21 cellular contexts compared by ENCODE assay signal in the genomic region with DNA sequence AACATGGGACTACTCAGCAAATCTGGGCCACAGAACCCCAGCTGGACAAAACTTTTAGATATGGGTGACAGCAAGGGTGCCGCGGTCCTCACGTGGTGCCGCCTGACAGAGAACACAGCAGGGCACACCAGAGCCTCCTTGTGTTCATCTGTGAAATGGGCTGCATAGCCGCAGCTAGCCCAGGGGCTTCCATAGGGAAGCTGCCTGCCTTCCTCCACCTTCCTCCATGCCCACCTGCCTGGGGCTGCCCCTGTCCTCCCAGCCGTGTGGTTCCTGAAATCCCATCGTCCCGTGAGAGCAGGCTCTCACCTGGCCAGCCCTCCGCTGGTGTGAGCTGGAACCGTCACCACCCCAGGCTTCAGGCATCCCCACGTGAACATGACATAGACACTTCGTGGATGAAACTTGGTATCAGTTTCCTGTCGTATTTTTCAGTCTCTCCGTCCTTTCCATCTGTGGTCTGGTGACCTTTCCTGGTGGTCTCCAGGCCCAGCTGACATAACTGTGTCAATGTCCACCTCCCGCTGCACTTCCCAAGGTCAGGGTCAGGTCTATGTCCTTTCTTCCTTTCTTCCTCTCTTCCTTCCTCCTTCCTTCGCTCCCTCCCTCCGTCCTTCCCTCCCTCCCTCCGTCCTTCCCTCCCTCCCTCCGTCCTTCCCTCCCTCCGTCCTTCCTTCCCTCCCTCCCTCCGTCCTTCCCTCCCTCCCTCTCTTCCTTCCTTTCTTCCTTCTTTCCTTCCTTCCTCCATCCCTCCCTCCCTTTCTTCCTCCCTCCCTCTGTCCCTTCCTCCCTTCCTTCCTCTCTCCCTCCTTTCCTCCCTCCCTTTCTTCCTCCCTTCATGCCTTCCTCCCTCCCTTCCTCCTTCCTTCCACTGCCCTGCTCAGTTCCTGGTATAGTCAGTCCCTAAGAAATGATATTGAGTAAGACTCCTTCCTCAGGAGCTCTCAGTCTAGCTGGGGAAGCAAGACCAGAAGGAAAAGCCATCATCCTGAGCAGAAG.
"Had no signal": no experiment of that assay in that cellular context is flagged by ENCODE, and none has a peak within 500 bp of the region (broad histone marks: within the 10 kb centered on the region; RNA-seq: fewer than 3 reads in every experiment).

No MANE protein-coding gene starts in this region.

- H3K27ac Mint-ChIP-seq: activated CD4-positive, alpha-beta memory T cell treated with anti-CD3 and anti-CD28 coated beads, Interleukin-2, amount 10 ng/mL, durations not matched to agents 7 days and 5 days; activated CD4-positive, alpha-beta T cell treated with anti-CD3 and anti-CD28 coated beads, Interleukin-2, amount 10 ng/mL, durations not matched to agents 24 days and 14 days; activated naive CD4-positive, alpha-beta T cell treated with anti-CD3 and anti-CD28 coated beads, Interleukin-2, amount 10 ng/mL, durations not matched to agents 7 days and 5 days; stimulated activated naive B cell treated with anti-CD40 and anti-IgM and Interleukin-4, amounts not matched to agents 10 μg/mL and 1 μg/mL and 100 μg/mL, for 72 hours had no signal

- H3K4me3 ChIP-seq: cardiac muscle cell, lower lobe of right lung, mucosa of descending colon, sigmoid colon, smooth muscle cell, testis, vagina had no signal

- H3K4me3 Mint-ChIP-seq: activated CD4-positive, alpha-beta memory T cell treated with anti-CD3 and anti-CD28 coated beads, Interleukin-2, amount 10 ng/mL, durations not matched to agents 7 days and 5 days; activated CD4-positive, alpha-beta T cell treated with anti-CD3 and anti-CD28 coated beads, Interleukin-2, amount 10 ng/mL, durations not matched to agents 24 days and 14 days; activated naive CD4-positive, alpha-beta T cell treated with anti-CD3 and anti-CD28 coated beads, Interleukin-2, amount 10 ng/mL, durations not matched to agents 7 days and 5 days; stimulated activated naive B cell treated with anti-CD40 and anti-IgM and Interleukin-4, amounts not matched to agents 10 μg/mL and 1 μg/mL and 100 μg/mL, for 72 hours had no signal

- H3K4me1 Mint-ChIP-seq: activated CD4-positive, alpha-beta memory T cell treated with anti-CD3 and anti-CD28 coated beads, Interleukin-2, amount 10 ng/mL, durations not matched to agents 7 days and 5 days; activated CD4-positive, alpha-beta T cell treated with anti-CD3 and anti-CD28 coated beads, Interleukin-2, amount 10 ng/mL, durations not matched to agents 24 days and 14 days; activated naive CD4-positive, alpha-beta T cell treated with anti-CD3 and anti-CD28 coated beads, Interleukin-2, amount 10 ng/mL, durations not matched to agents 7 days and 5 days; stimulated activated naive B cell treated with anti-CD40 and anti-IgM and Interleukin-4, amounts not matched to agents 10 μg/mL and 1 μg/mL and 100 μg/mL, for 72 hours had no signal

- FAIRE-seq: endometrium, kidney had no signal

- H3K4me1 ChIP-seq: lower lobe of right lung, vagina had no signal

- H3K9me3 ChIP-seq: lower lobe of right lung, mucosa of descending colon, sigmoid colon, testis, vagina had no signal

- H3K36me3 ChIP-seq: cardiac muscle cell, lower lobe of right lung, sigmoid colon, vagina had no signal

- H3K9me3 Mint-ChIP-seq: activated CD4-positive, alpha-beta memory T cell treated with anti-CD3 and anti-CD28 coated beads, Interleukin-2, amount 10 ng/mL, durations not matched to agents 7 days and 5 days; activated CD4-positive, alpha-beta T cell treated with anti-CD3 and anti-CD28 coated beads, Interleukin-2, amount 10 ng/mL, durations not matched to agents 24 days and 14 days; activated naive CD4-positive, alpha-beta T cell treated with anti-CD3 and anti-CD28 coated beads, Interleukin-2, amount 10 ng/mL, durations not matched to agents 7 days and 5 days; stimulated activated naive B cell treated with anti-CD40 and anti-IgM and Interleukin-4, amounts not matched to agents 10 μg/mL and 1 μg/mL and 100 μg/mL, for 72 hours had no signal

- DNase-seq: activated CD4-positive, alpha-beta memory T cell treated with anti-CD3 and anti-CD28 coated beads, Interleukin-2, amount 10 ng/mL, durations not matched to agents 7 days and 5 days; activated CD4-positive, alpha-beta T cell treated with anti-CD3 and anti-CD28 coated beads, Interleukin-2, amount 10 ng/mL, durations not matched to agents 24 days and 14 days; activated effector memory CD4-positive, alpha-beta T cell treated with anti-CD3 and anti-CD28 coated beads, Interleukin-2, amount 50 U/mL, for 16 hours; activated T-cell treated with anti-CD3 and anti-CD28 coated beads for 4 hours; amygdala; cortex of kidney; kidney; lower lobe of right lung; occipital lobe; sigmoid colon; stimulated activated CD4-positive, alpha-beta T cell treated with anti-CD3 and anti-CD28 coated beads, Interleukin-15, amount 100 ng/mL, for 24 hours; stimulated activated CD4-positive, alpha-beta T cell treated with anti-CD3 and anti-CD28 coated beads, Interleukin-2, amount 100 ng/mL, for 48 hours; stimulated activated CD8-positive, alpha-beta memory T cell treated with anti-CD3 and anti-CD28 coated beads, Interleukin-4, amount 100 ng/mL, for 48 hours; stimulated activated naive B cell treated with anti-CD40 and anti-IgM and Interleukin-4, amounts not matched to agents 10 μg/mL and 1 μg/mL and 100 μg/mL, for 72 hours; testis had no signal

- H3K27me3 ChIP-seq: cardiac muscle cell, testis, vagina had no signal

- ATAC-seq: lower lobe of right lung had no signal

- H3K27ac ChIP-seq: cardiac muscle cell, lower lobe of right lung, sigmoid colon, testis, vagina had no signal

- H3K27me3 Mint-ChIP-seq: activated CD4-positive, alpha-beta memory T cell treated with anti-CD3 and anti-CD28 coated beads, Interleukin-2, amount 10 ng/mL, durations not matched to agents 7 days and 5 days; activated CD4-positive, alpha-beta T cell treated with anti-CD3 and anti-CD28 coated beads, Interleukin-2, amount 10 ng/mL, durations not matched to agents 24 days and 14 days had no signal

- H3K4me2 ChIP-seq: smooth muscle cell had no signal
